16 cellular contexts compared by ENCODE assay signal in genomic region chr17:55737976-55738501, GRCh38. TPM values are rescaled to one million over a fixed set of nuclear protein-coding genes. Genes with fewer than 3 reads are reported as not detected.
"Had no signal": no experiment of that assay in that cellular context is flagged by ENCODE, and none has a peak within 500 bp of the region (broad histone marks: within the 10 kb centered on the region; RNA-seq: fewer than 3 reads in every experiment).

No MANE protein-coding gene starts in this region.

- H3K9me3 ChIP-seq: esophagus muscularis mucosa, lower lobe of right lung, neutrophil, right atrium auricular region, tibial artery, vagina had no signal

- H3K27ac ChIP-seq: esophagus muscularis mucosa, lower lobe of right lung, neutrophil, right atrium auricular region, skin epidermis, tibial artery, vagina had no signal

- H3K4me3 ChIP-seq: esophagus muscularis mucosa, lower lobe of right lung, right atrium auricular region, skin epidermis, tibial artery, vagina had no signal

- H3K4me3 Mint-ChIP-seq: activated CD8-positive, alpha-beta T cell treated with anti-CD3 and anti-CD28 coated beads for 36 hours; activated T-cell treated with anti-CD3 and anti-CD28 coated beads, Interleukin-2, amount 50 U/mL, for 72 hours had no signal

- ATAC-seq: activated CD8-positive, alpha-beta T cell treated with anti-CD3 and anti-CD28 coated beads for 36 hours; activated T-cell treated with anti-CD3 and anti-CD28 coated beads, Interleukin-2, amount 50 U/mL, for 72 hours; lower lobe of right lung had no signal

- DNase-seq: activated CD4-positive, alpha-beta T cell treated with anti-CD3 and anti-CD28 coated beads for 1 hour; activated CD8-positive, alpha-beta memory T cell treated with anti-CD3 and anti-CD28 coated beads, Interleukin-2, amount 50 U/mL, for 4 hours; activated CD8-positive, alpha-beta T cell treated with anti-CD3 and anti-CD28 coated beads for 36 hours; activated naive CD4-positive, alpha-beta T cell; activated T-cell treated with anti-CD3 and anti-CD28 coated beads, Interleukin-2, amount 50 U/mL, for 72 hours; foreskin fibroblast; left cardiac atrium; lower lobe of right lung; midbrain; posterior cingulate gyrus; tibial artery had no signal

- H3K36me3 ChIP-seq: esophagus muscularis mucosa, lower lobe of right lung, neutrophil, right atrium auricular region, tibial artery, vagina had no signal

- H3K9me3 Mint-ChIP-seq: activated CD8-positive, alpha-beta T cell treated with anti-CD3 and anti-CD28 coated beads for 36 hours; activated T-cell treated with anti-CD3 and anti-CD28 coated beads, Interleukin-2, amount 50 U/mL, for 72 hours had no signal

- H3K27me3 ChIP-seq: esophagus muscularis mucosa, neutrophil, right atrium auricular region, tibial artery, vagina had no signal

- H3K27ac Mint-ChIP-seq: activated CD8-positive, alpha-beta T cell treated with anti-CD3 and anti-CD28 coated beads for 36 hours; activated T-cell treated with anti-CD3 and anti-CD28 coated beads, Interleukin-2, amount 50 U/mL, for 72 hours had no signal

RNA-seq across cellular contexts. Expression of gene TMEM100, which starts 15.4 kb away (rescaled TPM):
- total RNA-seq: activated CD8-positive, alpha-beta T cell treated with anti-CD3 and anti-CD28 coated beads for 36 hours; activated T-cell treated with anti-CD3 and anti-CD28 coated beads, Interleukin-2, amount 50 U/mL, for 72 hours had no signal
